16 cellular contexts compared by ENCODE assay signal in genomic region chr2:187056416-187057333, GRCh38.
DNase-seq lines count a peak whose midpoint lies in the region; ATAC-seq and TF ChIP-seq lines count a peak whose summit lies in the region.
"Had no signal": no experiment of that assay in that cellular context is flagged by ENCODE, and none has a peak within 500 bp of the region (broad histone marks: within the 10 kb centered on the region; RNA-seq: fewer than 3 reads in every experiment).

No MANE protein-coding gene starts in this region.

- H3K27me3 ChIP-seq in GM23248 (replicated peaks; ENCODE audit: insufficient read depth) (no peaks in the 10 kb centered on the region), left lung (no peaks in the 10 kb centered on the region)

- DNase-seq in NCI-H748 (lab: John Stamatoyannopoulos, UW; ENCODE audit: unreplicated experiment), result peak; percentile 20
- DNase-seq in NCI-H748 treated with DMSO at 0.1 percent for 48 hours (lab: John Stamatoyannopoulos, UW), result no peak
- peak; percentile 4 for DNase-seq in GM23248
- no peak for DNase-seq in left lung
- DNase-seq: 8988T; C1 segment of cervical spinal cord; Calu3; CD4-positive, alpha-beta memory T cell; COR-L47; DMS53; DMS79 treated with DMSO at 0.1 percent for 48 hours; GF-D8; H9 had no signal

- H3K4me1 Mint-ChIP-seq in brain, result peaks cover 11% of the 10 kb centered on the region
- H3K4me1 Mint-ChIP-seq: CD4-positive, alpha-beta memory T cell; H9 had no signal

- H3K27me3 Mint-ChIP-seq in brain, result no peaks in the 10 kb centered on the region
- H3K27me3 Mint-ChIP-seq: CD4-positive, alpha-beta memory T cell had no signal

- no peak overlapping the region for H3K27ac ChIP-seq in GM23248
- no peak overlapping the region for H3K27ac ChIP-seq in left lung

- H2AFZ ChIP-seq in GM23248, result no peak overlapping the region

- intact Hi-C loops in left lung (cut with DNase I), result no loop called here

- no peak for ATAC-seq in left lung
- ATAC-seq in GM19351 (IDR thresholded peaks at IDR 0.05; ENCODE audit: unreplicated experiment), result no peak
- ATAC-seq: HCT116 had no signal

- H3K9me2 ChIP-seq in GM23248 (ENCODE audit: insufficient read depth), result no peaks in the 10 kb centered on the region

- 70 to 74% methylated on average over 4 of the region's 4 CpGs for WGBS in GM23248 (ENCODE audit: low coverage in 1 of 2, low lambda C conversion rate in 2 of 2, missing lambda C conversion rate in 2 of 2), 2 experiments

- no peak overlapping the region for H3K9ac ChIP-seq in GM23248

- H3K36me3 ChIP-seq in GM23248 (ENCODE audit: low read depth) (no peaks in the 10 kb centered on the region), left lung (no peaks in the 10 kb centered on the region)

- H3K79me2 ChIP-seq in GM23248 (ENCODE audit: insufficient read depth), result no peaks in the 10 kb centered on the region

- no peaks in the 10 kb centered on the region for H3K36me3 Mint-ChIP-seq in brain
- H3K36me3 Mint-ChIP-seq: CD4-positive, alpha-beta memory T cell had no signal

- peak overlapping the region in 1 of 5 experiments; percentile 31 for H3K4me3 Mint-ChIP-seq in brain
- H3K4me3 Mint-ChIP-seq: CD4-positive, alpha-beta memory T cell; H9 had no signal

- no peaks in the 10 kb centered on the region for H3F3A ChIP-seq in GM23248 (ENCODE audit: insufficient read depth)

- H3K27ac Mint-ChIP-seq in brain, result peak overlapping the region in 3 of 5 experiments; percentile 30 to 61 (median 51)
- H3K27ac Mint-ChIP-seq: CD4-positive, alpha-beta memory T cell had no signal

- TF ChIP-seq CTCF in brain (conservative IDR thresholded peaks at IDR 0.05), result no peak
- no peak for TF ChIP-seq CTCF in left lung (IDR thresholded peaks at IDR 0.05)

- no peak overlapping the region for H3K4me2 ChIP-seq in GM23248 (ENCODE audit: unreplicated experiment)

- H4K20me1 ChIP-seq in GM23248 (ENCODE audit: insufficient read depth), result no peaks in the 10 kb centered on the region

- in situ Hi-C loops in GM23248 (cut with MboI), result no loop called here

- H3K4me1 ChIP-seq in GM23248 (ENCODE audit: insufficient read depth) (no peaks in the 10 kb centered on the region), left lung (no peaks in the 10 kb centered on the region)

- peaks cover 3 to 21% (median 10%) of the 10 kb centered on the region in 5 experiments for H3K9me3 Mint-ChIP-seq in brain
- H3K9me3 Mint-ChIP-seq: H9 had no signal

- H3K4me3 ChIP-seq in GM23248, result no peak overlapping the region
- H3K4me3 ChIP-seq in left lung, result no peak overlapping the region

- H3K9me3 ChIP-seq in GM23248 (ENCODE audit: low read depth), result no peaks in the 10 kb centered on the region
- H3K9me3 ChIP-seq in left lung, result peaks cover 0 to 2% of the 10 kb centered on the region in 2 donors

Comparison
In these comparisons a context has a peak if more than half of its experiments do, and no peak if none do; other contexts are left out.
1. DNase-seq: peak in NCI-H748 (single experiment) and GM23248 (single experiment); none in NCI-H748 treated with DMSO at 0.1 percent for 48 hours (single experiment) and left lung (0 of 2).